Comparison of ENCODE assay signal across 10 cellular contexts in genomic region chr10:78035025-78035424, GRCh38. TPM values are rescaled to one million over a fixed set of nuclear protein-coding genes. Genes with fewer than 3 reads are reported as not detected.
DNase-seq lines count a peak whose midpoint lies in the region; ATAC-seq and TF ChIP-seq lines count a peak whose summit lies in the region.
"Had no signal": no experiment of that assay in that cellular context is flagged by ENCODE, and none has a peak within 500 bp of the region (broad histone marks: within the 10 kb centered on the region; RNA-seq: fewer than 3 reads in every experiment).

No MANE protein-coding gene starts in this region.

- no peak for TF ChIP-seq POLR2A in stomach (IDR thresholded peaks at IDR 0.05)

- peak overlapping the region in 3 of 5 donors; percentile 85 to 86 (median 86) for H3K27ac ChIP-seq in stomach

- no peak for TF ChIP-seq EP300 in stomach (IDR thresholded peaks at IDR 0.05)

- WGBS in stomach, 5 donors: 46 to 67% (median 56%) methylated on average over 5 of the region's 5 CpGs

- no peaks in the 10 kb centered on the region for H3K27me3 Mint-ChIP-seq in activated CD4-positive, alpha-beta T cell treated with anti-CD3 and anti-CD28 coated beads for 36 hours
- no peaks in the 10 kb centered on the region for H3K27me3 Mint-ChIP-seq in activated T-helper 2 cell treated with anti-CD3 and anti-CD28 coated beads, Interferon-gamma antibody, Interleukin-2, Interleukin-4, amounts not matched to agents 10 μg/mL and 5 μg/mL and 100 μg/mL, durations not matched to agents 14 hours and 24 hours and 36 hours (ENCODE audit: low read depth)

- CTCF ChIA-PET in activated CD4-positive, alpha-beta T cell treated with anti-CD3 and anti-CD28 coated beads for 36 hours (lab: Charles Lee): interaction anchor here (1.6 kb wide), 1 partner anchor 12 kb away, joined by 11 read pairs; no protein-coding TSS in a partner anchor

- no peak for TF ChIP-seq CTCF in stomach (IDR thresholded peaks at IDR 0.05)

- POLR2A ChIA-PET in activated CD4-positive, alpha-beta T cell treated with anti-CD3 and anti-CD28 coated beads for 36 hours (lab: Charles Lee): no interaction called here

- peaks cover 51% of the 10 kb centered on the region for H3K4me1 Mint-ChIP-seq in activated CD4-positive, alpha-beta T cell treated with anti-CD3 and anti-CD28 coated beads for 36 hours
- peaks cover 37% of the 10 kb centered on the region for H3K4me1 Mint-ChIP-seq in activated T-helper 2 cell treated with anti-CD3 and anti-CD28 coated beads, Interferon-gamma antibody, Interleukin-2, Interleukin-4, amounts not matched to agents 10 μg/mL and 5 μg/mL and 100 μg/mL, durations not matched to agents 14 hours and 24 hours and 36 hours (ENCODE audit: low read depth)

- peak overlapping the region; percentile 88 for H3K4me3 Mint-ChIP-seq in activated CD4-positive, alpha-beta T cell treated with anti-CD3 and anti-CD28 coated beads for 36 hours
- H3K4me3 Mint-ChIP-seq in activated T-helper 2 cell treated with anti-CD3 and anti-CD28 coated beads, Interferon-gamma antibody, Interleukin-2, Interleukin-4, amounts not matched to agents 10 μg/mL and 5 μg/mL and 100 μg/mL, durations not matched to agents 14 hours and 24 hours and 36 hours (ENCODE audit: low read depth): peak overlapping the region; percentile 89

- no peaks in the 10 kb centered on the region for H3K9me3 ChIP-seq in iPS-15b (ENCODE audit: control insufficient read depth, insufficient read depth, low read length)
- H3K9me3 ChIP-seq in stomach: no peaks in the 10 kb centered on the region
- H3K9me3 ChIP-seq: upper lobe of left lung had no signal

- no peak for ATAC-seq in activated CD4-positive, alpha-beta T cell treated with anti-CD3 and anti-CD28 coated beads for 36 hours

- peaks cover 60% of the 10 kb centered on the region for H3K36me3 Mint-ChIP-seq in activated CD4-positive, alpha-beta T cell treated with anti-CD3 and anti-CD28 coated beads for 36 hours (ENCODE audit: low read depth)
- peaks cover 59% of the 10 kb centered on the region for H3K36me3 Mint-ChIP-seq in activated T-helper 2 cell treated with anti-CD3 and anti-CD28 coated beads, Interferon-gamma antibody, Interleukin-2, Interleukin-4, amounts not matched to agents 10 μg/mL and 5 μg/mL and 100 μg/mL, durations not matched to agents 14 hours and 24 hours and 36 hours (ENCODE audit: low read depth)

- intact Hi-C loops in activated CD4-positive, alpha-beta T cell treated with anti-CD3 and anti-CD28 coated beads for 36 hours (cut with DNase I, micrococcal nuclease): no loop called here
- intact Hi-C loops in activated T-helper 2 cell treated with anti-CD3 and anti-CD28 coated beads, Interferon-gamma antibody, Interleukin-2, Interleukin-4, amounts not matched to agents 10 μg/mL and 5 μg/mL and 100 μg/mL, durations not matched to agents 14 hours and 24 hours and 36 hours (cut with micrococcal nuclease): loop anchor here (10.0 kb wide), 1 partner anchor 110 kb away; the partner anchor contains the start of gene DLG5
- intact Hi-C loops in stomach (cut with DNase I; ENCODE audit: low total_unique reads): no loop called here

- H3K9me3 Mint-ChIP-seq in activated CD4-positive, alpha-beta T cell treated with anti-CD3 and anti-CD28 coated beads for 36 hours (ENCODE audit: low read depth): no peaks in the 10 kb centered on the region
- no peaks in the 10 kb centered on the region for H3K9me3 Mint-ChIP-seq in activated T-helper 2 cell treated with anti-CD3 and anti-CD28 coated beads, Interferon-gamma antibody, Interleukin-2, Interleukin-4, amounts not matched to agents 10 μg/mL and 5 μg/mL and 100 μg/mL, durations not matched to agents 14 hours and 24 hours and 36 hours
- H3K9me3 Mint-ChIP-seq: CD14-positive monocyte had no signal

- no peak for DNase-seq in activated CD4-positive, alpha-beta T cell treated with anti-CD3 and anti-CD28 coated beads for 36 hours
- DNase-seq in activated CD4-positive, alpha-beta T cell treated with anti-CD3 and anti-CD28 coated beads, Interleukin-2, amount 50 U/mL, for 48 hours: no peak
- DNase-seq in activated T-helper 2 cell treated with anti-CD3 and anti-CD28 coated beads, Interferon-gamma antibody, Interleukin-2, Interleukin-4, amounts not matched to agents 10 μg/mL and 5 μg/mL and 100 μg/mL, durations not matched to agents 14 hours and 24 hours and 36 hours (ENCODE audit: low spot score): no peak
- DNase-seq in stomach (no peak), NAMALWA (ENCODE audit: low spot score) (no peak)
- DNase-seq in activated CD4-positive, CD25-positive, alpha-beta regulatory T cell treated with anti-CD3 and anti-CD28 coated beads, Interleukin-2, amount 50 U/mL, for 72 hours: no peak
- DNase-seq in activated CD8-positive, alpha-beta memory T cell treated with anti-CD3 and anti-CD28 coated beads, Interleukin-2, amount 50 U/mL, for 48 hours: no peak
- DNase-seq: upper lobe of left lung had no signal

- no peaks in the 10 kb centered on the region for H3K27me3 ChIP-seq in iPS-15b (ENCODE audit: control insufficient read depth, insufficient read depth, low read length)
- H3K27me3 ChIP-seq in stomach: no peaks in the 10 kb centered on the region
- H3K27me3 ChIP-seq: upper lobe of left lung had no signal

- H3K4me1 ChIP-seq in iPS-15b (ENCODE audit: control insufficient read depth, insufficient read depth, low read length): peaks cover 33% of the 10 kb centered on the region
- peaks cover 19 to 60% (median 47%) of the 10 kb centered on the region in 4 donors for H3K4me1 ChIP-seq in stomach

- H3K36me3 ChIP-seq in iPS-15b (ENCODE audit: control insufficient read depth, insufficient read depth, low read length) (peaks cover 39% of the 10 kb centered on the region), stomach (peaks cover 49 to 51% (median 50%) of the 10 kb centered on the region in 4 donors)

- peak overlapping the region; percentile 97 for H3K9ac ChIP-seq in iPS-15b (ENCODE audit: low read depth, low read length)

- H3K27ac Mint-ChIP-seq in activated CD4-positive, alpha-beta T cell treated with anti-CD3 and anti-CD28 coated beads for 36 hours: peak overlapping the region; percentile 92
- H3K27ac Mint-ChIP-seq in activated T-helper 2 cell treated with anti-CD3 and anti-CD28 coated beads, Interferon-gamma antibody, Interleukin-2, Interleukin-4, amounts not matched to agents 10 μg/mL and 5 μg/mL and 100 μg/mL, durations not matched to agents 14 hours and 24 hours and 36 hours: peak overlapping the region; percentile 80

- H3K4me3 ChIP-seq in iPS-15b (ENCODE audit: low read depth, low read length): peak overlapping the region; percentile 90
- H3K4me3 ChIP-seq in stomach: peak overlapping the region; percentile 78 to 97 (median 86)

RNA-seq across cellular contexts. Expression of gene RPS24, which starts 1.4 kb away (rescaled TPM):
- total RNA-seq in activated CD4-positive, alpha-beta T cell treated with anti-CD3 and anti-CD28 coated beads for 36 hours: 1,000 to 10,000 TPM; 2,145 to 3,094 TPM
- 1,733 and 1,775 TPM in 2 replicates for total RNA-seq in activated T-helper 2 cell treated with anti-CD3 and anti-CD28 coated beads, Interferon-gamma antibody, Interleukin-2, Interleukin-4, amounts not matched to agents 10 μg/mL and 5 μg/mL and 100 μg/mL, durations not matched to agents 14 hours and 24 hours and 36 hours
- 1,000 to 10,000 TPM in 4 of 5 donors, 100 to 1,000 TPM in 1; 936 to 2,996 (median 2,299) TPM for total RNA-seq in stomach
- 1,000 to 10,000 TPM; 5,082 to 7,888 (median 5,945) TPM for polyA plus RNA-seq in stomach

RNA-seq across cellular contexts. Expression of gene POLR3A, which starts 5.7 kb away (rescaled TPM):
- total RNA-seq in activated CD4-positive, alpha-beta T cell treated with anti-CD3 and anti-CD28 coated beads for 36 hours: 10 to 100 TPM; 18.3 to 19.3 TPM
- 23.5 and 24.2 TPM in 2 replicates for total RNA-seq in activated T-helper 2 cell treated with anti-CD3 and anti-CD28 coated beads, Interferon-gamma antibody, Interleukin-2, Interleukin-4, amounts not matched to agents 10 μg/mL and 5 μg/mL and 100 μg/mL, durations not matched to agents 14 hours and 24 hours and 36 hours
- total RNA-seq in stomach: 10 to 100 TPM in 3 of 5 donors, 1 to 10 TPM in 2; 8.5 to 25.8 (median 13.4) TPM
- polyA plus RNA-seq in stomach: 1 to 10 TPM; 2.1 to 3.0 (median 2.4) TPM
